Comparison of ENCODE assay signal across 1 cellular context in the genomic region with DNA sequence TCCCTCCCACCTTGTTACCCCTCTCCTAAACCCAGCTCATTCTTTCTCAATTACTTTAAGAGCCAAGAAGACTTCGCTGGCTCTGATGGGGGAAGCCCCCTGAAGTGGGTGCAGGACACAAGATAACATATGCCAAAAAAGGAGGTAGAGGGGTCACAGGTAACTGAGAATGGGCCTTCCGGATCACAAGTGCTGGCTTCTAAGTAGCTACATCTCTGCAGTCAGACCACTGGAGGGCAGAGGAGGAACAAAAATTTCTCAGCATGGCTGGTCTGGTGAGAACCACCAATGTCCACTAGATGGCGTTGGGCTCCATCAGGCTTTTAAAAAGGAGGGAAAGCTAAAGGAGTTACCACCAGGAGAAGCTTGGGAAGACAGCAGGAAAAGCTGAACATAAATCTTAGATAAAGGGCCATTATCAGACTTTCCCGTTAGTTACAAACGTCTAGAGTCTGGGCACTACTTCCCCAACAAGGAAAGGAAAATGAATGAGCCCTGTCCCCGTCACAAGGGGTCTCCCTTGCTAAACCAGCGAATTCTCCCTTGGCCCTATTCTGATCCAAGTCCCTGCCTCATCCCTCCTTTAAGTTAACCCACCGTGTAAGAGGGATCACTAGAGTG.
TF ChIP-seq lines count a peak whose summit lies in the region.

No MANE protein-coding gene starts in this region.

TF ChIP-seq in HepG2, 621 proteins besides CTCF, POLR2A, EP300 and RAD21 (continued from another document and continues in another):
- TF ChIP-seq, protein P1, sequence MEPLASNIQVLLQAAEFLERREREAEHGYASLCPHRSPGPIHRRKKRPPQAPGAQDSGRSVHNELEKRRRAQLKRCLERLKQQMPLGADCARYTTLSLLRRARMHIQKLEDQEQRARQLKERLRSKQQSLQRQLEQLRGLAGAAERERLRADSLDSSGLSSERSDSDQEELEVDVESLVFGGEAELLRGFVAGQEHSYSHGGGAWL (CRISPR knock-in tag; IDR thresholded peaks at IDR 0.05): peak; percentile 71; the same call in 1 of the 2 replicates
- TF ChIP-seq HNF1B (CRISPR knock-in tag; IDR thresholded peaks at IDR 0.05) (peak; percentile 34; the same call in 1 of the 2 replicates), BCL3 (CRISPR knock-in tag; IDR thresholded peaks at IDR 0.05) (0 out of 2 replicates have a peak, but pooled peaks have one; percentile 6), FOXA1 (IDR thresholded peaks at IDR 0.05) (no peak), FOXA1 (CRISPR knock-in tag; IDR thresholded peaks at IDR 0.05) (no peak), ZNF670 (CRISPR knock-in tag; IDR thresholded peaks at IDR 0.05; ENCODE audit: borderline replicate concordance) (no peak), SPEN (CRISPR knock-in tag; IDR thresholded peaks at IDR 0.05; ENCODE audit: low read depth) (peak; percentile 45; the same call in 1 of the 2 replicates), ZNF614 (CRISPR knock-in tag; IDR thresholded peaks at IDR 0.05; ENCODE audit: borderline replicate concordance) (peak; percentile 91), ZNF136 (CRISPR knock-in tag; IDR thresholded peaks at IDR 0.05; ENCODE audit: low read depth) (0 out of 2 replicates have a peak, but pooled peaks have one; percentile 20), ZFP36L2 (CRISPR knock-in tag; IDR thresholded peaks at IDR 0.05) (0 out of 2 replicates have a peak, but pooled peaks have one; percentile 62), SP2 (CRISPR knock-in tag; IDR thresholded peaks at IDR 0.05) (no peak), MXD1 (CRISPR knock-in tag; IDR thresholded peaks at IDR 0.05) (no peak), ISX (CRISPR knock-in tag; conservative IDR thresholded peaks at IDR 0.05) (0 out of 2 replicates have a peak, but pooled peaks have one; percentile 32), ZNF124 (CRISPR knock-in tag; IDR thresholded peaks at IDR 0.05) (peak; percentile 90; the same call in 1 of the 2 replicates), RARA (CRISPR knock-in tag; IDR thresholded peaks at IDR 0.05) (0 out of 2 replicates have a peak, but pooled peaks have one; percentile 20), ZNF350 (CRISPR knock-in tag; IDR thresholded peaks at IDR 0.05; ENCODE audit: borderline replicate concordance, low read depth) (peak; percentile 67; the same call in 1 of the 2 replicates), SMARCE1 (IDR thresholded peaks at IDR 0.05; ENCODE audit: borderline replicate concordance) (no peak), NBN (conservative IDR thresholded peaks at IDR 0.05) (no peak), PATZ1 (CRISPR knock-in tag; IDR thresholded peaks at IDR 0.05) (peak; percentile 65), BRD4 (CRISPR knock-in tag; IDR thresholded peaks at IDR 0.05) (0 out of 2 replicates have a peak, but pooled peaks have one; percentile 11), ZNF564 (CRISPR knock-in tag; IDR thresholded peaks at IDR 0.05) (peak; percentile 78; the same call in 1 of the 2 replicates), AKAP8 (CRISPR knock-in tag; IDR thresholded peaks at IDR 0.05) (peak; percentile 44; the same call in 1 of the 2 replicates), ZNF224 (CRISPR knock-in tag; IDR thresholded peaks at IDR 0.05) (no peak), PPARG (CRISPR knock-in tag; conservative IDR thresholded peaks at IDR 0.05) (peak; percentile 77), TSC22D2 (CRISPR knock-in tag; IDR thresholded peaks at IDR 0.05; ENCODE audit: borderline replicate concordance) (peak; percentile 53; the same call in 1 of the 2 replicates), XBP1 (CRISPR knock-in tag; IDR thresholded peaks at IDR 0.05) (no peak), SOX6 (IDR thresholded peaks at IDR 0.05) (no peak), SOX6 (CRISPR knock-in tag; IDR thresholded peaks at IDR 0.05) (peak; percentile 23; the same call in 1 of the 2 replicates), ZNF121 (CRISPR knock-in tag; IDR thresholded peaks at IDR 0.05) (no peak), HOXA5 (CRISPR knock-in tag; IDR thresholded peaks at IDR 0.05) (peak; percentile 95; the same call in 1 of the 2 replicates)
- TF ChIP-seq, protein P2, sequence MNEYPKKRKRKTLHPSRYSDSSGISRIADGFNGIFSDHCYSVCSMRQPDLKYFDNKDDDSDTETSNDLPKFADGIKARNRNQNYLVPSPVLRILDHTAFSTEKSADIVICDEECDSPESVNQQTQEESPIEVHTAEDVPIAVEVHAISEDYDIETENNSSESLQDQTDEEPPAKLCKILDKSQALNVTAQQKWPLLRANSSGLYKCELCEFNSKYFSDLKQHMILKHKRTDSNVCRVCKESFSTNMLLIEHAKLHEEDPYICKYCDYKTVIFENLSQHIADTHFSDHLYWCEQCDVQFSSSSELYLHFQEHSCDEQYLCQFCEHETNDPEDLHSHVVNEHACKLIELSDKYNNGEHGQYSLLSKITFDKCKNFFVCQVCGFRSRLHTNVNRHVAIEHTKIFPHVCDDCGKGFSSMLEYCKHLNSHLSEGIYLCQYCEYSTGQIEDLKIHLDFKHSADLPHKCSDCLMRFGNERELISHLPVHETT (CRISPR knock-in tag; conservative IDR thresholded peaks at IDR 0.05): peak; percentile 73
- TF ChIP-seq, protein P3, sequence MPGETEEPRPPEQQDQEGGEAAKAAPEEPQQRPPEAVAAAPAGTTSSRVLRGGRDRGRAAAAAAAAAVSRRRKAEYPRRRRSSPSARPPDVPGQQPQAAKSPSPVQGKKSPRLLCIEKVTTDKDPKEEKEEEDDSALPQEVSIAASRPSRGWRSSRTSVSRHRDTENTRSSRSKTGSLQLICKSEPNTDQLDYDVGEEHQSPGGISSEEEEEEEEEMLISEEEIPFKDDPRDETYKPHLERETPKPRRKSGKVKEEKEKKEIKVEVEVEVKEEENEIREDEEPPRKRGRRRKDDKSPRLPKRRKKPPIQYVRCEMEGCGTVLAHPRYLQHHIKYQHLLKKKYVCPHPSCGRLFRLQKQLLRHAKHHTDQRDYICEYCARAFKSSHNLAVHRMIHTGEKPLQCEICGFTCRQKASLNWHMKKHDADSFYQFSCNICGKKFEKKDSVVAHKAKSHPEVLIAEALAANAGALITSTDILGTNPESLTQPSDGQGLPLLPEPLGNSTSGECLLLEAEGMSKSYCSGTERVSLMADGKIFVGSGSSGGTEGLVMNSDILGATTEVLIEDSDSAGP (CRISPR knock-in tag; IDR thresholded peaks at IDR 0.05; ENCODE audit: borderline replicate concordance): peak; percentile 39; the same call in 1 of the 2 replicates
- TF ChIP-seq, protein P4, sequence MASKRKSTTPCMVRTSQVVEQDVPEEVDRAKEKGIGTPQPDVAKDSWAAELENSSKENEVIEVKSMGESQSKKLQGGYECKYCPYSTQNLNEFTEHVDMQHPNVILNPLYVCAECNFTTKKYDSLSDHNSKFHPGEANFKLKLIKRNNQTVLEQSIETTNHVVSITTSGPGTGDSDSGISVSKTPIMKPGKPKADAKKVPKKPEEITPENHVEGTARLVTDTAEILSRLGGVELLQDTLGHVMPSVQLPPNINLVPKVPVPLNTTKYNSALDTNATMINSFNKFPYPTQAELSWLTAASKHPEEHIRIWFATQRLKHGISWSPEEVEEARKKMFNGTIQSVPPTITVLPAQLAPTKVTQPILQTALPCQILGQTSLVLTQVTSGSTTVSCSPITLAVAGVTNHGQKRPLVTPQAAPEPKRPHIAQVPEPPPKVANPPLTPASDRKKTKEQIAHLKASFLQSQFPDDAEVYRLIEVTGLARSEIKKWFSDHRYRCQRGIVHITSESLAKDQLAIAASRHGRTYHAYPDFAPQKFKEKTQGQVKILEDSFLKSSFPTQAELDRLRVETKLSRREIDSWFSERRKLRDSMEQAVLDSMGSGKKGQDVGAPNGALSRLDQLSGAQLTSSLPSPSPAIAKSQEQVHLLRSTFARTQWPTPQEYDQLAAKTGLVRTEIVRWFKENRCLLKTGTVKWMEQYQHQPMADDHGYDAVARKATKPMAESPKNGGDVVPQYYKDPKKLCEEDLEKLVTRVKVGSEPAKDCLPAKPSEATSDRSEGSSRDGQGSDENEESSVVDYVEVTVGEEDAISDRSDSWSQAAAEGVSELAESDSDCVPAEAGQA (IDR thresholded peaks at IDR 0.05; ENCODE audit: low read depth): 0 out of 2 replicates have a peak, but pooled peaks have one; percentile 32
- TF ChIP-seq, protein P4 (CRISPR knock-in tag; IDR thresholded peaks at IDR 0.05; ENCODE audit: borderline replicate concordance): no peak; the same call in 1 of the 2 replicates
- TF ChIP-seq, protein P5, sequence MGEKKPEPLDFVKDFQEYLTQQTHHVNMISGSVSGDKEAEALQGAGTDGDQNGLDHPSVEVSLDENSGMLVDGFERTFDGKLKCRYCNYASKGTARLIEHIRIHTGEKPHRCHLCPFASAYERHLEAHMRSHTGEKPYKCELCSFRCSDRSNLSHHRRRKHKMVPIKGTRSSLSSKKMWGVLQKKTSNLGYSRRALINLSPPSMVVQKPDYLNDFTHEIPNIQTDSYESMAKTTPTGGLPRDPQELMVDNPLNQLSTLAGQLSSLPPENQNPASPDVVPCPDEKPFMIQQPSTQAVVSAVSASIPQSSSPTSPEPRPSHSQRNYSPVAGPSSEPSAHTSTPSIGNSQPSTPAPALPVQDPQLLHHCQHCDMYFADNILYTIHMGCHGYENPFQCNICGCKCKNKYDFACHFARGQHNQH (CRISPR knock-in tag; IDR thresholded peaks at IDR 0.05): peak; percentile 81; the same call in 1 of the 2 replicates
- TF ChIP-seq, protein P6, sequence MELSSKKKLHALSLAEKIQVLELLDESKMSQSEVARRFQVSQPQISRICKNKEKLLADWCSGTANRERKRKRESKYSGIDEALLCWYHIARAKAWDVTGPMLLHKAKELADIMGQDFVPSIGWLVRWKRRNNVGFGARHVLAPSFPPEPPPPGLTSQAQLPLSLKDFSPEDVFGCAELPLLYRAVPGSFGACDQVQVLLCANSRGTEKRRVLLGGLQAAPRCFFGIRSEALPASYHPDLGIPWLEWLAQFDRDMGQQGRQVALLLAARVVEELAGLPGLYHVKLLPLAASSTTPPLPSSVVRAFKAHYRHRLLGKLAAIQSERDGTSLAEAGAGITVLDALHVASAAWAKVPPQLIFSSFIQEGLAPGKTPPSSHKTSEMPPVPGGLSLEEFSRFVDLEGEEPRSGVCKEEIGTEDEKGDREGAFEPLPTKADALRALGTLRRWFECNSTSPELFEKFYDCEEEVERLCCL (CRISPR knock-in tag; IDR thresholded peaks at IDR 0.05; ENCODE audit: borderline replicate concordance): 0 out of 2 replicates have a peak, but pooled peaks have one; percentile 49
